In the genomic region with DNA sequence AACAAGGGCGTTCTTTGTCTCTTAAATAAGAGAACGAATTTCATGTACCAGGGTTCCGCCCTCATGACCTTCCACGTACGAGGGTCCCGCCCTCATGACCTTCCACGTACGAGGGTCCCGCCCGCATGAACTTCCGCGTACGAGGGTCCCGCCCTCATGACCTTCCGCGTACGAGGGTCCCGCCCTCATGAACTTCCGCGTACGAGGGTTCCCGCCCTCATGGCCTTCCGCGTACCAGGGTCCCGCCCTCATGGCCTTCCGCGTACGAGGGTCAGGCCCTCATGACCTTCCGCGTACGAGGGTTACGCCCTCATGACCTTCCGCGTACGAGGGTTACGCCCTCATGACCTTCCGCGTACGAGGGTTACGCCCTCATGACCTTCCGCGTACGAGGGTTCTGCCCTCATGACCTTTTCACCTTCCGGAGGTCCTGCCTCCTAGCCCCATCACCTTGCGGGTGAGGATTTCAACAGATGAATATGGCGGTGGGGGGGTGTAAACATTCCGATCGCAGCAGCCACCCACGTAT, we compare ENCODE assay signal across 33 cellular contexts.
"Had no signal": no experiment of that assay in that cellular context is flagged by ENCODE, and none has a peak within 500 bp of the region (broad histone marks: within the 10 kb centered on the region; RNA-seq: fewer than 3 reads in every experiment).

No MANE protein-coding gene starts in this region.

- H3K27me3 ChIP-seq: adrenal gland, ascending aorta, body of pancreas, brain microvascular endothelial cell, breast epithelium, cardiac muscle cell had no signal

- H3K9me3 ChIP-seq: adrenal gland, ascending aorta, body of pancreas, breast epithelium had no signal

- H3K4me1 ChIP-seq: adrenal gland, ascending aorta, body of pancreas, breast epithelium had no signal

- H3K4me3 ChIP-seq: adrenal gland, ascending aorta, body of pancreas, breast epithelium, cardiac muscle cell had no signal

- H3K27ac ChIP-seq: adrenal gland, ascending aorta, body of pancreas, brain microvascular endothelial cell, breast epithelium, cardiac muscle cell had no signal

- FAIRE-seq: astrocyte, bronchial epithelial cell had no signal

- H3K36me3 ChIP-seq: adrenal gland, ascending aorta, brain microvascular endothelial cell, breast epithelium, cardiac muscle cell had no signal

- ATAC-seq: activated naive CD4-positive, alpha-beta T cell treated with anti-CD3 and anti-CD28 coated beads, Interleukin-2, amount 50 U/mL, for 72 hours; activated naive CD8-positive, alpha-beta T cell treated with anti-CD3 and anti-CD28 coated beads, Interleukin-2, amount 50 U/mL, for 24 hours; activated T-cell treated with anti-CD3 and anti-CD28 coated beads, Interleukin-2, amount 50 U/mL, for 4 hours; activated T-cell treated with anti-CD3 and anti-CD28 coated beads, Interleukin-2, amount 50 U/mL, for 72 hours; activated T-helper 17 cell treated with anti-CD3 and anti-CD28 coated beads, Interleukin-2, amount 50 U/mL, for 72 hours; body of pancreas had no signal

- DNase-seq: activated effector memory CD4-positive, alpha-beta T cell treated with anti-CD3 and anti-CD28 coated beads, Interleukin-2, amount 50 U/mL, for 16 hours; activated effector memory CD4-positive, alpha-beta T cell treated with Interleukin-2 at 50 U/mL for 16 hours; activated gamma-delta T cell; activated gamma-delta T cell treated with Interleukin-2 at 50 U/mL for 16 hours; activated naive CD4-positive, alpha-beta T cell; activated naive CD4-positive, alpha-beta T cell treated with anti-CD3 and anti-CD28 coated beads for 36 hours; activated naive CD4-positive, alpha-beta T cell treated with anti-CD3 and anti-CD28 coated beads, Interleukin-2, amount 10 ng/mL, durations not matched to agents 7 days and 5 days; activated naive CD4-positive, alpha-beta T cell treated with anti-CD3 and anti-CD28 coated beads, Interleukin-2, amount 50 U/mL, for 16 hours; activated naive CD4-positive, alpha-beta T cell treated with Interleukin-2 at 50 U/mL for 16 hours; activated naive CD8-positive, alpha-beta T cell treated with anti-CD3 and anti-CD28 coated beads for 36 hours; activated naive CD8-positive, alpha-beta T cell treated with anti-CD3 and anti-CD28 coated beads, Interleukin-2, amount 10 ng/mL, durations not matched to agents 7 days and 5 days; activated naive CD8-positive, alpha-beta T cell treated with anti-CD3 and anti-CD28 coated beads, Interleukin-2, amount 50 U/mL, for 24 hours; activated T-cell treated with anti-CD3 and anti-CD28 coated beads, Interleukin-2, amount 50 U/mL, for 1 hour; activated T-cell treated with anti-CD3 and anti-CD28 coated beads, Interleukin-2, amount 50 U/mL, for 24 hours; activated T-cell treated with anti-CD3 and anti-CD28 coated beads, Interleukin-2, amount 50 U/mL, for 4 hours; activated T-cell treated with anti-CD3 and anti-CD28 coated beads, Interleukin-2, amount 50 U/mL, for 48 hours; activated T-cell treated with anti-CD3 and anti-CD28 coated beads, Interleukin-2, amount 50 U/mL, for 72 hours; adrenal gland; amniotic stem cell; amygdala; anterior cingulate cortex; aorta; body of pancreas; brain microvascular endothelial cell; caudate nucleus; central memory CD4-positive, alpha-beta T cell had no signal
